Comparison of ENCODE assay signal across 1 cellular context in genomic region chr12:114479831-114480230, GRCh38.
TF ChIP-seq lines count a peak whose summit lies in the region.

No MANE protein-coding gene starts in this region.

TF ChIP-seq in WTC11, 78 proteins besides CTCF, POLR2A, EP300 and RAD21 (continued from another document):
- TF ChIP-seq ZNF671 (CRISPR knock-in tag; IDR thresholded peaks at IDR 0.05) (no peak), ZNF317 (CRISPR knock-in tag; IDR thresholded peaks at IDR 0.05; ENCODE audit: borderline replicate concordance, low read depth) (no peak), KAT7 (CRISPR knock-in tag; IDR thresholded peaks at IDR 0.05; ENCODE audit: borderline replicate concordance) (no peak), PRDM15 (CRISPR knock-in tag; IDR thresholded peaks at IDR 0.05) (no peak)
